9 cellular contexts compared by ENCODE assay signal in the genomic region with DNA sequence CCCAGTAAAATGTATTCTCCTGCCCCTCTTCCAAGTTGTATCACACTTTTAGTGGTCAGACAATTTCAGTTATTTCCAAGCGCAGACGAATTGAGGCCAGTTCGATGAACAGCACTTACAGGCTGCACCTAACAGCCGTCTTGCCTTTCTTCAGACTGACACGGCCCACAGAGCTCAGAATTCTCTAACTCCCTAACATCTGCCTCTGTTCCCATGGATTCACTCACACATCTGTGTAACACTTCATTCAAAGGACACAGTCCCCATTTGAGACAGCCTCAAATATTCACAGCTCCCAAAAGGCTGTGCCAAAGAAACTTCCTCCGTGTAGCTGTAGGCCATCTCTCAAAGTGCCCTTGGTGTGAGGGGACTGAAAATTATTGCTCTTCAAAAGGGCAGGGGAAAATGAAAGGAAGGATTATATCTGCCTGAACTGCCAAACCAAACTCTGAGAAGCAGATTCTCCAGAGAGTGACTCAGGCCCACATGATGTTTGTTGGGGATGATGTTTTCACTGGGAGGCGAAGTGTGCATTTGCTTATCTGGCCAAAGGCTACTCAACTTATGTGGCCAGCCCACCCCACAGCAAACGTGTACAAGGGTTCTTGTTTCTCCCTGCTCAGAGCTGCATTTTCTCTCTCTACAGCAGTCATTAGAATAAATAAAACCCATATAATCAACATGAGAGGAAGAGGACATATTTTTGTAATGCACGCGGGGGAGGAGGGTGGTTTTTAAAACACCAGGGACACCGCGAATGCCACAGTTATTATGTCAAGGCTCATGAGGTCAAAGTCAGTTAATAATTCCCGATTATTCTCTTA.
A peak's percentile ranks its signal among the peaks of the same experiment; 100 is the strongest.
DNase-seq lines count a peak whose midpoint lies in the region; ATAC-seq and TF ChIP-seq lines count a peak whose summit lies in the region.
"Had no signal": no experiment of that assay in that cellular context is flagged by ENCODE, and none has a peak within 500 bp of the region (broad histone marks: within the 10 kb centered on the region; RNA-seq: fewer than 3 reads in every experiment).

No MANE protein-coding gene starts in this region.

- no peak overlapping the region for H3K9ac ChIP-seq in Karpas-422 (ENCODE audit: low read length)

- H3K36me3 ChIP-seq in Karpas-422 (ENCODE audit: insufficient read depth, low read length) (no peaks in the 10 kb centered on the region), thyroid gland (no peaks in the 10 kb centered on the region)

- H3K79me2 ChIP-seq in Karpas-422 (ENCODE audit: low read length): no peaks in the 10 kb centered on the region

- H3K27ac Mint-ChIP-seq in activated CD4-positive, alpha-beta T cell treated with anti-CD3 and anti-CD28 coated beads, Interleukin-2, amount 10 ng/mL, durations not matched to agents 24 days and 14 days: no peak overlapping the region
- H3K27ac Mint-ChIP-seq: memory B cell had no signal

- H3K4me1 Mint-ChIP-seq in activated CD4-positive, alpha-beta T cell treated with anti-CD3 and anti-CD28 coated beads, Interleukin-2, amount 10 ng/mL, durations not matched to agents 24 days and 14 days: peaks cover 13% of the 10 kb centered on the region

- no peaks in the 10 kb centered on the region for H3K36me3 Mint-ChIP-seq in activated CD4-positive, alpha-beta T cell treated with anti-CD3 and anti-CD28 coated beads, Interleukin-2, amount 10 ng/mL, durations not matched to agents 24 days and 14 days (ENCODE audit: low read depth)
- H3K36me3 Mint-ChIP-seq: memory B cell had no signal

- no peak for TF ChIP-seq POLR2A in thyroid gland (IDR thresholded peaks at IDR 0.05)

- H3K9me2 ChIP-seq in Karpas-422 (replicated peaks; ENCODE audit: insufficient read depth, low read length): no peaks in the 10 kb centered on the region

- H4K20me1 ChIP-seq in Karpas-422 (ENCODE audit: insufficient read depth, low read depth, low read length): no peaks in the 10 kb centered on the region

- WGBS in thyroid gland, 2 donors: 69 to 70% methylated on average over 13 of the region's 13 CpGs

- H3K9me3 Mint-ChIP-seq in activated CD4-positive, alpha-beta T cell treated with anti-CD3 and anti-CD28 coated beads, Interleukin-2, amount 10 ng/mL, durations not matched to agents 24 days and 14 days: no peaks in the 10 kb centered on the region
- H3K9me3 Mint-ChIP-seq: memory B cell had no signal

- H3K9me3 ChIP-seq in Karpas-422 (ENCODE audit: low read length): no peaks in the 10 kb centered on the region
- H3K9me3 ChIP-seq in thyroid gland: no peaks in the 10 kb centered on the region

- H3K4me3 Mint-ChIP-seq in activated CD4-positive, alpha-beta T cell treated with anti-CD3 and anti-CD28 coated beads, Interleukin-2, amount 10 ng/mL, durations not matched to agents 24 days and 14 days: no peak overlapping the region
- H3K4me3 Mint-ChIP-seq: memory B cell had no signal

- no peak overlapping the region for H3K4me2 ChIP-seq in Karpas-422 (ENCODE audit: low read depth, low read length, poor library complexity, severe bottlenecking)

- H3K4me1 ChIP-seq in Karpas-422 (ENCODE audit: low read length) (peaks cover 7% of the 10 kb centered on the region), thyroid gland (peaks cover 20 to 42% of the 10 kb centered on the region in 2 donors)

- ATAC-seq in HG03354 (IDR thresholded peaks at IDR 0.05; ENCODE audit: poor library complexity, severe bottlenecking, unreplicated experiment): no peak

- DNase-seq in Karpas-422: no peak
- peak; percentile 28 to 70 for DNase-seq in lung microvascular endothelial cell (ENCODE audit: low read depth in 2 of 2)
- no peak for DNase-seq in thyroid gland
- DNase-seq in NCI-H1694 (lab: John Stamatoyannopoulos, UW): no peak
- no peak for DNase-seq in activated CD4-positive, alpha-beta T cell treated with anti-CD3 and anti-CD28 coated beads, Interleukin-2, amount 10 ng/mL, durations not matched to agents 24 days and 14 days
- no peak for DNase-seq in NCI-H446 treated with DMSO at 0.1 percent for 48 hours (lab: John Stamatoyannopoulos, UW)

- H3K27me3 Mint-ChIP-seq in activated CD4-positive, alpha-beta T cell treated with anti-CD3 and anti-CD28 coated beads, Interleukin-2, amount 10 ng/mL, durations not matched to agents 24 days and 14 days: peaks cover 53% of the 10 kb centered on the region

- H3K27me3 ChIP-seq in Karpas-422 (ENCODE audit: low read length) (no peaks in the 10 kb centered on the region), thyroid gland (peaks cover 23% of the 10 kb centered on the region)

- no peak for TF ChIP-seq CTCF in thyroid gland (IDR thresholded peaks at IDR 0.05)

- H2AFZ ChIP-seq in Karpas-422 (ENCODE audit: low read length): 0 out of 2 replicates have a peak overlapping the region, but pooled peaks have one; percentile 42

- no peak overlapping the region for H3K4me3 ChIP-seq in Karpas-422 (ENCODE audit: low read length)
- H3K4me3 ChIP-seq in thyroid gland (replicated peaks in 1 of 3): no peak overlapping the region

- intact Hi-C loops in thyroid gland (cut with DNase I): loop anchor here (5.0 to 10.0 kb wide), 5 partner anchors 127 to 1315 kb away; a partner anchor contains a TSS
- intact Hi-C loops in activated CD4-positive, alpha-beta T cell treated with anti-CD3 and anti-CD28 coated beads, Interleukin-2, amount 10 ng/mL, durations not matched to agents 24 days and 14 days (cut with micrococcal nuclease): loop anchor here (5.0 to 10.0 kb wide), 3 partner anchors 282 to 1565 kb away; a partner anchor contains a TSS

- H3K27ac ChIP-seq in Karpas-422 (ENCODE audit: low read length) (no peak overlapping the region), cingulate gyrus (ENCODE audit: low read depth, low read length) (peak overlapping the region; percentile 50), thyroid gland (peak overlapping the region in 2 of 3 donors; percentile 31 to 55)

Comparison
In these comparisons a context has a peak if more than half of its experiments do, and no peak if none do; other contexts are left out.
1. DNase-seq: peak in lung microvascular endothelial cell (2 of 2); none in Karpas-422 (single experiment), thyroid gland (0 of 2), NCI-H1694 (single experiment), activated CD4-positive, alpha-beta T cell treated with anti-CD3 and anti-CD28 coated beads, Interleukin-2, amount 10 ng/mL, durations not matched to agents 24 days and 14 days (single experiment) and NCI-H446 treated with DMSO at 0.1 percent for 48 hours (single experiment).